ENCODE assay signal across 14 cellular contexts in genomic region chr18:58915006-58915799, GRCh38. TPM values are rescaled to one million over a fixed set of nuclear protein-coding genes. Genes with fewer than 3 reads are reported as not detected.
DNase-seq lines count a peak whose midpoint lies in the region; ATAC-seq and TF ChIP-seq lines count a peak whose summit lies in the region.
"Had no signal": no experiment of that assay in that cellular context is flagged by ENCODE, and none has a peak within 500 bp of the region (broad histone marks: within the 10 kb centered on the region; RNA-seq: fewer than 3 reads in every experiment).

No MANE protein-coding gene starts in this region.

- no peak overlapping the region for H3K4me2 ChIP-seq in mammary epithelial cell (ENCODE audit: insufficient read depth, low read depth, low read length)

- TF ChIP-seq CTCF in breast epithelium (IDR thresholded peaks at IDR 0.05) (no peak), mammary epithelial cell (conservative IDR thresholded peaks at IDR 0.05 in 1 of 2, IDR thresholded peaks at IDR 0.05 in 1 of 2; ENCODE audit: extremely low read depth in 1 of 2, insufficient read depth in 1 of 2, low read depth in 1 of 2, low read length in 2 of 2) (no peak), neural crest cell (conservative IDR thresholded peaks at IDR 0.05) (no peak), uterus (IDR thresholded peaks at IDR 0.05) (no peak)

- intact Hi-C loops in breast epithelium (cut with DNase I; ENCODE audit: low total_unique reads): no loop called here
- intact Hi-C loops in mammary epithelial cell (cut with micrococcal nuclease): no loop called here
- intact Hi-C loops in uterus (cut with DNase I; ENCODE audit: low total_unique reads): no loop called here

- H3K27me3 Mint-ChIP-seq in neural crest cell (ENCODE audit: low read depth): no peaks in the 10 kb centered on the region

- ATAC-seq in GM19328 (IDR thresholded peaks at IDR 0.05; ENCODE audit: unreplicated experiment): no peak
- ATAC-seq: right lobe of liver had no signal

- CTCF ChIA-PET in mammary epithelial cell (lab: Charles Lee; ENCODE audit: low non-redundant PET): no interaction called here

- peak overlapping the region; percentile 13 to 86 for H3K27ac ChIP-seq in breast epithelium
- H3K27ac ChIP-seq in mammary epithelial cell (ENCODE audit: insufficient read depth, low read depth, low read length): no peak overlapping the region
- H3K27ac ChIP-seq in cingulate gyrus (ENCODE audit: low read depth, low read length): peak overlapping the region; percentile 66
- peak overlapping the region; percentile 59 to 82 for H3K27ac ChIP-seq in uterus
- H3K27ac ChIP-seq: VCaP had no signal

- in situ Hi-C loops in mammary epithelial cell (cut with MboI; ENCODE audit: low sequenced_read_pairs in 2 of 2): no loop called here

- dilution Hi-C loops in mammary epithelial cell (cut with HindIII; ENCODE audit: low sequenced_read_pairs): no loop called here

- peak overlapping the region; percentile 32 for H3K27ac Mint-ChIP-seq in neural crest cell (ENCODE audit: unreplicated experiment)
- H3K27ac Mint-ChIP-seq: activated naive CD8-positive, alpha-beta T cell treated with anti-CD3 and anti-CD28 coated beads, Interleukin-2, amount 10 ng/mL, durations not matched to agents 7 days and 5 days had no signal

- H3K27me3 ChIP-seq in breast epithelium (no peaks in the 10 kb centered on the region), mammary epithelial cell (ENCODE audit: insufficient read depth, low read length) (no peaks in the 10 kb centered on the region), uterus (no peaks in the 10 kb centered on the region)
- H3K27me3 ChIP-seq: right lobe of liver had no signal

- H4K20me1 ChIP-seq in mammary epithelial cell (ENCODE audit: insufficient read depth, low read length): no peaks in the 10 kb centered on the region

- no peaks in the 10 kb centered on the region for H3K9me3 ChIP-seq in breast epithelium
- H3K9me3 ChIP-seq in mammary epithelial cell (replicated peaks; ENCODE audit: insufficient read depth, low read length): no peaks in the 10 kb centered on the region
- H3K9me3 ChIP-seq in uterus: no peaks in the 10 kb centered on the region
- H3K9me3 ChIP-seq: right lobe of liver had no signal

- 96% methylated on average over 14 of the region's 14 CpGs for whole genome bisulfite sequencing in mammary epithelial cell (ENCODE audit: low coverage, missing lambda C conversion rate)

- H3K36me3 Mint-ChIP-seq in neural crest cell (ENCODE audit: low read depth): peaks cover 35% of the 10 kb centered on the region
- H3K36me3 Mint-ChIP-seq: activated naive CD8-positive, alpha-beta T cell treated with anti-CD3 and anti-CD28 coated beads, Interleukin-2, amount 10 ng/mL, durations not matched to agents 7 days and 5 days had no signal

- H3K4me3 ChIP-seq in breast epithelium (no peak overlapping the region), mammary epithelial cell (replicated peaks in 1 of 3; ENCODE audit: insufficient read depth in 1 of 3, low read depth in 2 of 3, low read length in 3 of 3) (no peak overlapping the region), uterus (no peak overlapping the region)
- H3K4me3 ChIP-seq: right lobe of liver had no signal

- peaks cover 56% of the 10 kb centered on the region for H3K4me1 Mint-ChIP-seq in neural crest cell
- H3K4me1 Mint-ChIP-seq: activated naive CD8-positive, alpha-beta T cell treated with anti-CD3 and anti-CD28 coated beads, Interleukin-2, amount 10 ng/mL, durations not matched to agents 7 days and 5 days had no signal

- H2AFZ ChIP-seq in mammary epithelial cell (ENCODE audit: low read depth, low read length): no peak overlapping the region

- H3K9ac ChIP-seq in mammary epithelial cell (ENCODE audit: insufficient read depth, low read length): no peak overlapping the region

- H3K79me2 ChIP-seq in mammary epithelial cell (ENCODE audit: insufficient read depth, low read length): peaks cover 42% of the 10 kb centered on the region

- TF ChIP-seq POLR2A in breast epithelium (IDR thresholded peaks at IDR 0.05) (no peak), uterus (IDR thresholded peaks at IDR 0.05) (no peak)

- H3K4me3 Mint-ChIP-seq in neural crest cell: no peak overlapping the region
- H3K4me3 Mint-ChIP-seq: activated naive CD8-positive, alpha-beta T cell treated with anti-CD3 and anti-CD28 coated beads, Interleukin-2, amount 10 ng/mL, durations not matched to agents 7 days and 5 days had no signal

- DNase-seq in breast epithelium (ENCODE audit: low spot score in 2 of 2) (no peak), mammary epithelial cell (no peak), neural crest cell (ENCODE audit: low read depth, low spot score) (no peak), uterus (no peak), amygdala (lab: John Stamatoyannopoulos, UW) (no peak)
- no peak for DNase-seq in stimulated activated CD4-positive, alpha-beta T cell treated with anti-CD3 and anti-CD28 coated beads, Interleukin-15, amount 100 ng/mL, for 24 hours
- DNase-seq: activated naive CD8-positive, alpha-beta T cell treated with anti-CD3 and anti-CD28 coated beads, Interleukin-2, amount 10 ng/mL, durations not matched to agents 7 days and 5 days; hippocampal formation; NCI-H1092; right lobe of liver; SIG-M5 had no signal

- no peaks in the 10 kb centered on the region for H3K9me3 Mint-ChIP-seq in neural crest cell
- H3K9me3 Mint-ChIP-seq: activated naive CD8-positive, alpha-beta T cell treated with anti-CD3 and anti-CD28 coated beads, Interleukin-2, amount 10 ng/mL, durations not matched to agents 7 days and 5 days had no signal

- no peaks in the 10 kb centered on the region for H3K36me3 ChIP-seq in breast epithelium
- peaks cover 6% of the 10 kb centered on the region for H3K36me3 ChIP-seq in mammary epithelial cell (ENCODE audit: insufficient read depth, low read length)
- H3K36me3 ChIP-seq in uterus: no peaks in the 10 kb centered on the region
- H3K36me3 ChIP-seq: right lobe of liver had no signal

- no TSS peak for BruUV-seq in mammary epithelial cell (replicated peaks; lab: Mats Ljungman, UMichigan)

- H3K4me1 ChIP-seq in breast epithelium (peaks cover 0 to 6% of the 10 kb centered on the region in 2 donors), mammary epithelial cell (ENCODE audit: insufficient read depth, low read length) (no peaks in the 10 kb centered on the region), uterus (peaks cover 0 to 8% of the 10 kb centered on the region in 2 donors)
- H3K4me1 ChIP-seq: right lobe of liver had no signal

RNA-seq across cellular contexts. Expression of gene ZNF532, which starts 50.5 kb away (rescaled TPM):
- 10 to 100 TPM; 55.5 to 71.7 (median 62.3) TPM for total RNA-seq in breast epithelium
- 10 to 100 TPM; 62.2 to 68.7 TPM for total RNA-seq in mammary epithelial cell
- polyA plus RNA-seq in mammary epithelial cell: 38.4 TPM
- polyA minus RNA-seq in mammary epithelial cell: 139 TPM
- total RNA-seq in neural crest cell: 171 and 180 TPM in 2 replicates
- total RNA-seq in uterus: 100 to 1,000 TPM in 2 of 4 donors, 10 to 100 TPM in 2; 32.4 to 174 (median 127) TPM
